Comparison of ENCODE assay signal across 22 cellular contexts in the genomic region with DNA sequence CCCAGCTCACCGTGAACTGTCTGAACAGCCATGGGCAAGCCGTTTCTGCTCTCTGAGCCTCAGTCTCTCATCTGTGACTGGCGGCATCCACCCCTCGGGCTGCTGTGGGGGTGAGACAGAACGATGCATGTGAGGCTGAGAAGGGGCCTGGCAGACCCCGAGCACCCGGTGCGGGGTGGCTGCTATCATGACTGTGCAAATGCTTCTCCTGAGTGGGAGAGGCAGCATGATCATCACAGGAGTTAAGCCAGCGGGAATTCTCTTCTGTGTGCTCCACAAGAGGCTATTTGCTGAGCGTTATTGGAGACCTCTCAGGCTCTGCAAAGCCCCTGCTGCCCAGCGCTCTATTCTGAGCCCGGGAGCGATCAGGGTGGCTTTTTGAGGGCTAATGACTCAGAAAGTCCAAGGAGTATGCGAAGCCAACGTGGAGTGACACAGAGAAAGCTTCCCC. TPM values are rescaled to one million over a fixed set of nuclear protein-coding genes. Genes with fewer than 3 reads are reported as not detected.
DNase-seq lines count a peak whose midpoint lies in the region; ATAC-seq and TF ChIP-seq lines count a peak whose summit lies in the region.
"Had no signal": no experiment of that assay in that cellular context is flagged by ENCODE, and none has a peak within 500 bp of the region (broad histone marks: within the 10 kb centered on the region; RNA-seq: fewer than 3 reads in every experiment).

No MANE protein-coding gene starts in this region.

- POLR2A ChIA-PET in WTC11 (lab: Charles Lee) = interaction anchor here (1.2 kb wide), 2 partner anchors 12 to 46 kb away, joined by 3 to 4 read pairs; partner anchors contain the start of gene ID2

- no peaks in the 10 kb centered on the region for H3K36me3 ChIP-seq in HUES64 (ENCODE audit: insufficient read depth, low read length)
- H3K36me3 ChIP-seq: BLaER1, colonic mucosa, pancreas, tibial nerve had no signal

- peaks cover 31% of the 10 kb centered on the region for H3K4me1 ChIP-seq in HUES64 (ENCODE audit: insufficient read depth, low read length)
- H3K4me1 ChIP-seq: colonic mucosa had no signal

- DNase-seq in WTC11 (ENCODE audit: low spot score) = no peak
- DNase-seq in islet precursor cell = peak; percentile 78
- peak; percentile 50 for DNase-seq in retina
- no peak for DNase-seq in NCI-H446 treated with DMSO at 0.1 percent for 48 hours (lab: John Stamatoyannopoulos, UW)
- DNase-seq in stimulated activated CD4-positive, alpha-beta T cell treated with anti-CD3 and anti-CD28 coated beads, Interleukin-4, amount 100 ng/mL, for 4 hours = no peak
- no peak for DNase-seq in SKM-1 treated with dmso at 0.1 percent for 144 hours (lab: John Stamatoyannopoulos, UW; ENCODE audit: unreplicated experiment)
- DNase-seq: activated B cell treated with CpG ODN at 0.5 μM for 24 hours; activated effector memory CD4-positive, alpha-beta T cell treated with Interleukin-2 at 50 U/mL for 16 hours; amniotic stem cell; colonic mucosa; DMS 273 treated with DMSO at 0.1 percent for 48 hours; midbrain; MM.1S; NCI-H2029; NCI-H774 had no signal

- no peak overlapping the region for H3K27ac Mint-ChIP-seq in WTC11
- H3K27ac Mint-ChIP-seq: activated B cell treated with CpG ODN at 0.5 μM for 24 hours; stimulated activated memory B cell treated with anti-CD40 and anti-IgM and Interleukin-4, amounts not matched to agents 10 μg/mL and 1 μg/mL and 100 μg/mL, for 72 hours had no signal

- peaks cover 26% of the 10 kb centered on the region for H3K27me3 Mint-ChIP-seq in WTC11 (ENCODE audit: low read depth)

- H3K9me3 Mint-ChIP-seq in WTC11 = no peaks in the 10 kb centered on the region; the same call in 1 of the 2 replicates
- H3K9me3 Mint-ChIP-seq: activated B cell treated with CpG ODN at 0.5 μM for 24 hours; stimulated activated memory B cell treated with anti-CD40 and anti-IgM and Interleukin-4, amounts not matched to agents 10 μg/mL and 1 μg/mL and 100 μg/mL, for 72 hours had no signal

- H3K4me3 Mint-ChIP-seq in WTC11 = no peak overlapping the region
- H3K4me3 Mint-ChIP-seq: activated B cell treated with CpG ODN at 0.5 μM for 24 hours; stimulated activated memory B cell treated with anti-CD40 and anti-IgM and Interleukin-4, amounts not matched to agents 10 μg/mL and 1 μg/mL and 100 μg/mL, for 72 hours had no signal

- no peak overlapping the region for H3K9ac ChIP-seq in HUES64 (ENCODE audit: low read depth, low read length)
- H3K9ac ChIP-seq: BLaER1 had no signal

- WGBS in HUES64 = 51% methylated on average over 15 of the region's 15 CpGs

- no peak for TF ChIP-seq CTCF in WTC11 (IDR thresholded peaks at IDR 0.05)

- CTCF ChIA-PET in WTC11 (lab: Charles Lee) = no interaction called here

- no peaks in the 10 kb centered on the region for H3K9me3 ChIP-seq in HUES64 (ENCODE audit: insufficient read depth, low read depth, low read length)
- H3K9me3 ChIP-seq: BLaER1, colonic mucosa, pancreas, tibial nerve had no signal

- peak overlapping the region; percentile 22; the same call in 1 of the 2 replicates for H3K27ac ChIP-seq in HUES64 (ENCODE audit: low read depth, low read length)
- H3K27ac ChIP-seq: BLaER1, colonic mucosa, pancreas, RWPE1 had no signal

- H3K4me3 ChIP-seq in HUES64 (ENCODE audit: low read length) = no peak overlapping the region
- H3K4me3 ChIP-seq: BLaER1, colonic mucosa, pancreas had no signal

- H3K36me3 Mint-ChIP-seq in WTC11 = no peaks in the 10 kb centered on the region
- H3K36me3 Mint-ChIP-seq: stimulated activated memory B cell treated with anti-CD40 and anti-IgM and Interleukin-4, amounts not matched to agents 10 μg/mL and 1 μg/mL and 100 μg/mL, for 72 hours had no signal

- H3K27me3 ChIP-seq in HUES64 (ENCODE audit: insufficient read depth, low read length) = peaks cover 23% of the 10 kb centered on the region
- H3K27me3 ChIP-seq: BLaER1, colonic mucosa, pancreas, tibial nerve had no signal

- peaks cover 38% of the 10 kb centered on the region for H3K4me1 Mint-ChIP-seq in WTC11

- ATAC-seq in WTC11 = peak; percentile 20
- no peak for ATAC-seq in HG03196 (IDR thresholded peaks at IDR 0.05; ENCODE audit: unreplicated experiment)
- ATAC-seq: stimulated activated memory B cell treated with anti-CD40 and anti-IgM and Interleukin-4, amounts not matched to agents 10 μg/mL and 1 μg/mL and 100 μg/mL, for 72 hours had no signal

TF ChIP-seq in WTC11, 78 proteins besides CTCF, POLR2A, EP300 and RAD21 (continues in another document):
- TF ChIP-seq ZNF219 (CRISPR knock-in tag; IDR thresholded peaks at IDR 0.05; ENCODE audit: borderline replicate concordance) = no peak
- TF ChIP-seq ZNF423 (CRISPR knock-in tag; IDR thresholded peaks at IDR 0.05) = no peak
- no peak for TF ChIP-seq FOXK1 (CRISPR knock-in tag; IDR thresholded peaks at IDR 0.05)
- TF ChIP-seq CBFB (CRISPR knock-in tag; IDR thresholded peaks at IDR 0.05; ENCODE audit: low read depth) = no peak
- no peak for TF ChIP-seq NFATC4 (CRISPR knock-in tag; IDR thresholded peaks at IDR 0.05)
- TF ChIP-seq CREM (CRISPR knock-in tag; IDR thresholded peaks at IDR 0.05) = no peak
- no peak for TF ChIP-seq ATF6 (CRISPR knock-in tag; IDR thresholded peaks at IDR 0.05)
- no peak for TF ChIP-seq TCF7 (CRISPR knock-in tag; IDR thresholded peaks at IDR 0.05; ENCODE audit: low read depth)
- TF ChIP-seq, protein P1, sequence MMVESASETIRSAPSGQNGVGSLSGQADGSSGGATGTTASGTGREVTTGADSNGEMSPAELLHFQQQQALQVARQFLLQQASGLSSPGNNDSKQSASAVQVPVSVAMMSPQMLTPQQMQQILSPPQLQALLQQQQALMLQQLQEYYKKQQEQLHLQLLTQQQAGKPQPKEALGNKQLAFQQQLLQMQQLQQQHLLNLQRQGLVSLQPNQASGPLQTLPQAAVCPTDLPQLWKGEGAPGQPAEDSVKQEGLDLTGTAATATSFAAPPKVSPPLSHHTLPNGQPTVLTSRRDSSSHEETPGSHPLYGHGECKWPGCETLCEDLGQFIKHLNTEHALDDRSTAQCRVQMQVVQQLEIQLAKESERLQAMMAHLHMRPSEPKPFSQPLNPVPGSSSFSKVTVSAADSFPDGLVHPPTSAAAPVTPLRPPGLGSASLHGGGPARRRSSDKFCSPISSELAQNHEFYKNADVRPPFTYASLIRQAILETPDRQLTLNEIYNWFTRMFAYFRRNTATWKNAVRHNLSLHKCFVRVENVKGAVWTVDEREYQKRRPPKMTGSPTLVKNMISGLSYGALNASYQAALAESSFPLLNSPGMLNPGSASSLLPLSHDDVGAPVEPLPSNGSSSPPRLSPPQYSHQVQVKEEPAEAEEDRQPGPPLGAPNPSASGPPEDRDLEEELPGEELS (CRISPR knock-in tag; IDR thresholded peaks at IDR 0.05) = no peak
- no peak for TF ChIP-seq ZNF671 (CRISPR knock-in tag; IDR thresholded peaks at IDR 0.05)
- TF ChIP-seq MXD4 (CRISPR knock-in tag; IDR thresholded peaks at IDR 0.05; ENCODE audit: borderline replicate concordance) = no peak
- TF ChIP-seq GABPB1 (CRISPR knock-in tag; IDR thresholded peaks at IDR 0.05) = no peak
- TF ChIP-seq, protein P2, sequence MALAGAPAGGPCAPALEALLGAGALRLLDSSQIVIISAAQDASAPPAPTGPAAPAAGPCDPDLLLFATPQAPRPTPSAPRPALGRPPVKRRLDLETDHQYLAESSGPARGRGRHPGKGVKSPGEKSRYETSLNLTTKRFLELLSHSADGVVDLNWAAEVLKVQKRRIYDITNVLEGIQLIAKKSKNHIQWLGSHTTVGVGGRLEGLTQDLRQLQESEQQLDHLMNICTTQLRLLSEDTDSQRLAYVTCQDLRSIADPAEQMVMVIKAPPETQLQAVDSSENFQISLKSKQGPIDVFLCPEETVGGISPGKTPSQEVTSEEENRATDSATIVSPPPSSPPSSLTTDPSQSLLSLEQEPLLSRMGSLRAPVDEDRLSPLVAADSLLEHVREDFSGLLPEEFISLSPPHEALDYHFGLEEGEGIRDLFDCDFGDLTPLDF (CRISPR knock-in tag; IDR thresholded peaks at IDR 0.05) = no peak
- TF ChIP-seq RELA (CRISPR knock-in tag; IDR thresholded peaks at IDR 0.05; ENCODE audit: borderline replicate concordance) = no peak

RNA-seq across cellular contexts. Expression of gene ID2, which starts 45.8 kb away (rescaled TPM):
- 104 TPM for polyA plus RNA-seq in HUES64 (2013, experiment 1 of 2)
- polyA plus RNA-seq in HUES64 (2013, experiment 2 of 2) = 113 TPM
- 38.6 to 55.0 TPM (median 47.0 TPM) in 3 replicates for total RNA-seq in WTC11 (2021)

Comparison
In these comparisons a context has a peak if more than half of its experiments do, and no peak if none do; other contexts are left out.
1. DNase-seq: peak in islet precursor cell (single experiment) and retina (single experiment); none in WTC11 (single experiment), NCI-H446 treated with DMSO at 0.1 percent for 48 hours (single experiment), stimulated activated CD4-positive, alpha-beta T cell treated with anti-CD3 and anti-CD28 coated beads, Interleukin-4, amount 100 ng/mL, for 4 hours (0 of 2) and SKM-1 treated with dmso at 0.1 percent for 144 hours (single experiment).